In the genomic region with DNA sequence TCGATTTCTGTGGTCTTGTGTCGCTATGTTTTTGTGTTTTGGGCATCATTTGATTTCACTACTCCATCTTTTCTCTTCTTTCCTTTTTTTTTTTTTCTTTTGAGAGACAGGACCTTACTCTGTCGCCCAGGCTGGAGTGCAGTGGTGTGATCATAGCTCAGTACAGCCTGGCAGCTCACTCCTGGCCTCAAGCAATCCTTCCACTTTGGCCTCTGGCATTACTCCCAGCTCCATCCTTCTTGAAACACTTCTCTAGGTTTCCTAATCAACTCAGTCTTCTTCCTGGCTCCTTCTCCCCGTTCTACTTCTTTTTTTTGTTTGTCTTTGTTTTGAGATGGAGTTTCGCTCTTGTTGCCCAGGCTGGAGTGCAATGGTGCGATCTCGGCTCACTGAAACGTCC, we compare ENCODE assay signal across 17 cellular contexts. TPM values are rescaled to one million over a fixed set of nuclear protein-coding genes. Genes with fewer than 3 reads are reported as not detected.
DNase-seq lines count a peak whose midpoint lies in the region; TF ChIP-seq lines count a peak whose summit lies in the region.
"Had no signal": no experiment of that assay in that cellular context is flagged by ENCODE, and none has a peak within 500 bp of the region (broad histone marks: within the 10 kb centered on the region; RNA-seq: fewer than 3 reads in every experiment).

No MANE protein-coding gene starts in this region.

- H3K4me1 ChIP-seq in OCI-LY7 (ENCODE audit: insufficient read depth, low read length, poor library complexity, severe bottlenecking) (peaks cover 82% of the 10 kb centered on the region), tibial artery (peaks cover 0 to 9% (median 0%) of the 10 kb centered on the region in 4 donors), right atrium auricular region (peaks cover 0 to under 1% of the 10 kb centered on the region in 2 donors)

- no peak overlapping the region for H3K4me3 Mint-ChIP-seq in nephron progenitor cell
- H3K4me3 Mint-ChIP-seq: CD8-positive, alpha-beta memory T cell had no signal

- peaks cover 0 to 17% of the 10 kb centered on the region in 2 donors for H3K27me3 ChIP-seq in tibial artery
- H3K27me3 ChIP-seq in right atrium auricular region: no peaks in the 10 kb centered on the region

- H3K36me3 ChIP-seq in OCI-LY7 (ENCODE audit: insufficient read depth, low read length): no peaks in the 10 kb centered on the region
- no peaks in the 10 kb centered on the region for H3K36me3 ChIP-seq in tibial artery
- no peaks in the 10 kb centered on the region for H3K36me3 ChIP-seq in right atrium auricular region

- H3K27me3 Mint-ChIP-seq in nephron progenitor cell (ENCODE audit: low read depth, poor library complexity): peaks cover 29% of the 10 kb centered on the region

- TF ChIP-seq CTCF in OCI-LY7 (conservative IDR thresholded peaks at IDR 0.05; ENCODE audit: low read length) (no peak), fibroblast of mammary gland (conservative IDR thresholded peaks at IDR 0.05; ENCODE audit: control insufficient read depth, insufficient read depth, low read depth, low read length) (no peak), tibial artery (IDR thresholded peaks at IDR 0.05) (no peak), right atrium auricular region (IDR thresholded peaks at IDR 0.05) (no peak), nephron progenitor cell (IDR thresholded peaks at IDR 0.05) (no peak)

- intact Hi-C loops in OCI-LY7 (cut with micrococcal nuclease; ENCODE audit: unreplicated experiment) (no loop called here), tibial artery (cut with DNase I; ENCODE audit: low total_unique reads) (no loop called here)

- H3K9me3 Mint-ChIP-seq in nephron progenitor cell: no peaks in the 10 kb centered on the region
- H3K9me3 Mint-ChIP-seq: CD8-positive, alpha-beta memory T cell had no signal

- no TSS peak for BruUV-seq in OCI-LY7 (replicated peaks; lab: Mats Ljungman, UMichigan)

- peak overlapping the region; percentile 84; the same call in 1 of the 2 replicates for H2AFZ ChIP-seq in OCI-LY7 (ENCODE audit: low read length)

- H3K27ac Mint-ChIP-seq in nephron progenitor cell: no peak overlapping the region
- H3K27ac Mint-ChIP-seq: CD8-positive, alpha-beta memory T cell had no signal

- H3K36me3 Mint-ChIP-seq in nephron progenitor cell (ENCODE audit: low read depth): no peaks in the 10 kb centered on the region
- H3K36me3 Mint-ChIP-seq: CD8-positive, alpha-beta memory T cell had no signal

- H3K4me3 ChIP-seq in OCI-LY7 (ENCODE audit: low read depth, low read length, poor library complexity, severe bottlenecking): no peak overlapping the region
- H3K4me3 ChIP-seq in fibroblast of mammary gland (ENCODE audit: control insufficient read depth, low read depth, low read length): no peak overlapping the region
- no peak overlapping the region for H3K4me3 ChIP-seq in tibial artery
- H3K4me3 ChIP-seq in right atrium auricular region: no peak overlapping the region
- H3K4me3 ChIP-seq: SK-N-MC had no signal

- H3K79me2 ChIP-seq in OCI-LY7 (ENCODE audit: insufficient read depth, low read depth, low read length): no peaks in the 10 kb centered on the region

- H3K9me2 ChIP-seq in OCI-LY7 (ENCODE audit: insufficient read depth, low read length): no peaks in the 10 kb centered on the region

- POLR2A ChIA-PET in OCI-LY7 (lab: Charles Lee): interaction anchor here (0.5 to 3.7 kb wide), 10 partner anchors 11 to 786 kb away, joined by 3 to 24 read pairs (median 4); a partner anchor contains a TSS

- no peaks in the 10 kb centered on the region for H3K9me3 ChIP-seq in OCI-LY7 (ENCODE audit: low read length)
- no peaks in the 10 kb centered on the region for H3K9me3 ChIP-seq in tibial artery
- H3K9me3 ChIP-seq in right atrium auricular region: no peaks in the 10 kb centered on the region

- peak overlapping the region; percentile 44; the same call in 1 of the 2 replicates for H3K4me2 ChIP-seq in OCI-LY7 (ENCODE audit: low read length)

- CTCF ChIA-PET in OCI-LY7 (lab: Charles Lee; ENCODE audit: unreplicated experiment): interaction anchor here (1.2 kb wide), 2 partner anchors 11 to 75 kb away, joined by 3 to 4 read pairs; no protein-coding TSS in a partner anchor

- H4K20me1 ChIP-seq in OCI-LY7 (ENCODE audit: insufficient read depth, low read length): no peaks in the 10 kb centered on the region

- H3K27ac ChIP-seq in OCI-LY7 (ENCODE audit: low read depth, low read length, poor library complexity, severe bottlenecking) (peak overlapping the region; percentile 18), tibial artery (no peak overlapping the region), right atrium auricular region (no peak overlapping the region)
- H3K27ac ChIP-seq: SK-N-MC had no signal

- DNase-seq in OCI-LY7 (ENCODE audit: low spot score) (no peak), fibroblast of mammary gland (ENCODE audit: low read depth) (peak; percentile 40), medulla oblongata (ENCODE audit: extremely low spot score) (peak; percentile 13), tibial artery (peak; percentile 67 to 74), right atrium auricular region (ENCODE audit: low spot score) (no peak), globus pallidus (ENCODE audit: low spot score) (no peak), nephron progenitor cell (no peak)
- DNase-seq: C1 segment of cervical spinal cord; CD8-positive, alpha-beta memory T cell; DMS79; H7; NCI-H1105; NCI-H1694 treated with DMSO at 0.1 percent for 48 hours; NK-92 treated with Interleukin-12 subunit alpha and Interleukin-12 subunit beta, amount 100 ng/mL, for 24 hours had no signal

- peaks cover 4% of the 10 kb centered on the region for H3K4me1 Mint-ChIP-seq in nephron progenitor cell

RNA-seq across cellular contexts. Expression of a gene that starts 26.5 kb away (rescaled TPM):
- total RNA-seq in OCI-LY7 (2014; rRNA removed; shearing (Covaris generic)): not detected in 2 replicates
- total RNA-seq in OCI-LY7 (2022) (0.25 TPM in 1 of 2 replicates, not detected in the other), right atrium auricular region (not detected)
- total RNA-seq: CD8-positive, alpha-beta memory T cell; H7; LHCN-M2; NCI-H460 had no signal

RNA-seq across cellular contexts. Expression of a gene that starts 36.1 kb away (rescaled TPM):
- total RNA-seq in OCI-LY7 (2014; rRNA removed; shearing (Covaris generic)): not detected in 2 replicates
- not detected in 2 replicates for total RNA-seq in OCI-LY7 (2022)
- not detected for total RNA-seq in right atrium auricular region
- total RNA-seq: CD8-positive, alpha-beta memory T cell; H7; LHCN-M2; NCI-H460 had no signal

RNA-seq across cellular contexts. Expression of a gene that starts 36.5 kb away (rescaled TPM):
- total RNA-seq in OCI-LY7 (2014; rRNA removed; shearing (Covaris generic)): 75.4 and 93.3 TPM in 2 replicates
- total RNA-seq in OCI-LY7 (2022): 92.7 and 92.8 TPM in 2 replicates
- total RNA-seq in right atrium auricular region: 100 to 1,000 TPM; 193 TPM

RNA-seq across cellular contexts. Expression of a gene that starts 36.7 kb away (rescaled TPM):
- total RNA-seq in OCI-LY7 (2014; rRNA removed; shearing (Covaris generic)): 50.1 and 55.5 TPM in 2 replicates
- total RNA-seq in OCI-LY7 (2022): 47.9 and 60.1 TPM in 2 replicates
- 10 to 100 TPM in 1 of 2 donors, 1 to 10 TPM in 1; 9.2 to 14.7 TPM for total RNA-seq in right atrium auricular region

RNA-seq across cellular contexts. Expression of a gene that starts 40.9 kb away (rescaled TPM):
- total RNA-seq in OCI-LY7 (2014; rRNA removed; shearing (Covaris generic)): 113 and 116 TPM in 2 replicates
- total RNA-seq in OCI-LY7 (2022) (96.8 and 106 TPM in 2 replicates), right atrium auricular region (10 to 100 TPM; 47.5 to 51.4 TPM)

Comparison
In these comparisons a context has a peak if more than half of its experiments do, and no peak if none do; other contexts are left out.
1. DNase-seq: peak in fibroblast of mammary gland (single experiment), medulla oblongata (single experiment) and tibial artery (2 of 2); none in OCI-LY7 (single experiment), right atrium auricular region (single experiment), globus pallidus (single experiment) and nephron progenitor cell (single experiment).